9 cellular contexts compared by ENCODE assay signal in the genomic region with DNA sequence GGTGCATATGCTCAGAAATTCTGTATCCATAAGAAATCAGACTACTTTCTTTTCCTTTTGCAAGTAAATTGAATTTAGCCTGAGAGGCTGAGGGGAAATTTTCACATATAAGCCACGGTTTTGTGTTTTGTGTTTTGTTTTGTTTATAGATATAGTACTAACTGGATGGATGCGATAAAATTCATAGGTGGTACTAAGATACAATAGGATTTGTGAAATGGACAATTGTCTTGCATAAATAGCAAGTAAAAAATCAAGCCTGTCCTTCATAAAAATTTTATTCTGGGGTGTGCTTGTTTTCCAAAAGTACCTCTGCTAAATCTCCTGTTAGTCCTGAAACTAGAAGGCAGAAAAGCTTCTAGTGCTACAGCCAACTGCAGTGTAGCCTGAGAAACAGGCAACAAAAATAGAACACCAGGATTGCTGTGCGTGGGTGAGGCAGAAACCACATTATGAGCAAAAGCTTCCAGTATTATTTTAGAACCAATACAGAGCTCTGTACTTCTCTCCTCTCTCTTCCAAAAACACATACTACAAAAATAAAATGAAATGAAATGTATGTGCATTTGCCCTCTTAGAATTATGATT. TPM values are rescaled to one million over a fixed set of nuclear protein-coding genes. Genes with fewer than 3 reads are reported as not detected.
A peak's percentile ranks its signal among the peaks of the same experiment; 100 is the strongest.
DNase-seq lines count a peak whose midpoint lies in the region; ATAC-seq and TF ChIP-seq lines count a peak whose summit lies in the region.
"Had no signal": no experiment of that assay in that cellular context is flagged by ENCODE, and none has a peak within 500 bp of the region (broad histone marks: within the 10 kb centered on the region; RNA-seq: fewer than 3 reads in every experiment).

No MANE protein-coding gene starts in this region.

- H3K9ac ChIP-seq in GM23248 = peak overlapping the region; percentile 77

- H3K4me2 ChIP-seq in GM23248 (ENCODE audit: unreplicated experiment) = peak overlapping the region; percentile 91

- DNase-seq in GM12865 (ENCODE audit: low read depth) (peak; percentile 37), GM23248 (peak; percentile 88), NCI-H1092 treated with DMSO at 0.1 percent for 48 hours (lab: John Stamatoyannopoulos, UW) (peak; percentile 75), choroid plexus epithelial cell (ENCODE audit: low read depth) (peak; percentile 61), NCI-H748 treated with DMSO at 0.1 percent for 48 hours (lab: John Stamatoyannopoulos, UW) (no peak), NCI-H2227 (lab: John Stamatoyannopoulos, UW; ENCODE audit: unreplicated experiment) (no peak), NK-92 (lab: John Stamatoyannopoulos, UW; ENCODE audit: unreplicated experiment) (no peak)
- no peak for DNase-seq in natural killer cell treated with Interleukin-12 subunit alpha and Interleukin-12 subunit beta and Interleukin-15 and Interleukin-18, amount 100 ng/mL, for 72 hours (ENCODE audit: low spot score)

- no peaks in the 10 kb centered on the region for H3K79me2 ChIP-seq in GM23248 (ENCODE audit: insufficient read depth)

- peak overlapping the region; percentile 83 for H3K4me3 Mint-ChIP-seq in natural killer cell treated with Interleukin-12 subunit alpha and Interleukin-12 subunit beta and Interleukin-15 and Interleukin-18, amount 100 ng/mL, for 72 hours

- peak overlapping the region; percentile 76 for H2AFZ ChIP-seq in GM23248

- H3K27ac Mint-ChIP-seq in natural killer cell treated with Interleukin-12 subunit alpha and Interleukin-12 subunit beta and Interleukin-15 and Interleukin-18, amount 100 ng/mL, for 72 hours = peak overlapping the region; percentile 34 to 55

- H3K4me1 Mint-ChIP-seq in natural killer cell treated with Interleukin-12 subunit alpha and Interleukin-12 subunit beta and Interleukin-15 and Interleukin-18, amount 100 ng/mL, for 72 hours (ENCODE audit: low read depth in 2 of 2) = peaks cover 18 to 28% of the 10 kb centered on the region in 2 donors

- H3K36me3 Mint-ChIP-seq in natural killer cell treated with Interleukin-12 subunit alpha and Interleukin-12 subunit beta and Interleukin-15 and Interleukin-18, amount 100 ng/mL, for 72 hours = no peaks in the 10 kb centered on the region

- H3K4me3 ChIP-seq in GM12865 (ENCODE audit: low read depth, low read length) (peak overlapping the region; percentile 66), GM23248 (peak overlapping the region; percentile 54), choroid plexus epithelial cell (ENCODE audit: low read depth, low read length) (peak overlapping the region; percentile 48)

- H3K4me1 ChIP-seq in GM23248 (ENCODE audit: insufficient read depth) = peaks cover 18% of the 10 kb centered on the region

- no peaks in the 10 kb centered on the region for H3K27me3 Mint-ChIP-seq in natural killer cell treated with Interleukin-12 subunit alpha and Interleukin-12 subunit beta and Interleukin-15 and Interleukin-18, amount 100 ng/mL, for 72 hours

- no peaks in the 10 kb centered on the region for H3K27me3 ChIP-seq in GM23248 (replicated peaks; ENCODE audit: insufficient read depth)
- H3K27me3 ChIP-seq: pancreas had no signal

- peaks cover 19% of the 10 kb centered on the region for H3F3A ChIP-seq in GM23248 (ENCODE audit: insufficient read depth)

- in situ Hi-C loops in GM23248 (cut with MboI) = no loop called here

- H3K9me2 ChIP-seq in GM23248 (ENCODE audit: insufficient read depth) = no peaks in the 10 kb centered on the region

- TF ChIP-seq CTCF in GM12865 (IDR thresholded peaks at IDR 0.05; ENCODE audit: insufficient read depth, low read depth, low read length, missing control alignments) (no peak), choroid plexus epithelial cell (conservative IDR thresholded peaks at IDR 0.05; ENCODE audit: low read depth, low read length) (no peak)

- H3K9me3 Mint-ChIP-seq in natural killer cell treated with Interleukin-12 subunit alpha and Interleukin-12 subunit beta and Interleukin-15 and Interleukin-18, amount 100 ng/mL, for 72 hours = no peaks in the 10 kb centered on the region

- 19 to 32% methylated on average over 3 of the region's 3 CpGs for WGBS in GM23248 (ENCODE audit: low coverage in 1 of 2, low lambda C conversion rate in 2 of 2, missing lambda C conversion rate in 2 of 2), 2 experiments

- no peaks in the 10 kb centered on the region for H3K9me3 ChIP-seq in GM23248 (ENCODE audit: low read depth)
- H3K9me3 ChIP-seq: pancreas had no signal

- H3K27ac ChIP-seq in GM23248 = peak overlapping the region; percentile 89

- no peaks in the 10 kb centered on the region for H3K36me3 ChIP-seq in GM23248 (ENCODE audit: low read depth)
- H3K36me3 ChIP-seq: pancreas had no signal

- ATAC-seq in natural killer cell treated with Interleukin-12 subunit alpha and Interleukin-12 subunit beta and Interleukin-15 and Interleukin-18, amount 100 ng/mL, for 72 hours = no peak

- no peaks in the 10 kb centered on the region for H4K20me1 ChIP-seq in GM23248 (ENCODE audit: insufficient read depth)

RNA-seq across cellular contexts. Expression of a gene that starts 0.6 kb away (rescaled TPM):
- total RNA-seq in GM23248 (2014; rRNA removed; shearing (Covaris generic)) = 1.6 and 2.1 TPM in 2 replicates
- polyA plus RNA-seq in GM23248 (2016; fragmentation: Nextera tagmentation; extraction: Ambion mirVana) = 1.5 and 1.6 TPM in 2 replicates
- 10 to 100 TPM in 1 of 2 donors, 1 to 10 TPM in 1; 9.9 to 15.0 TPM for total RNA-seq in natural killer cell treated with Interleukin-12 subunit alpha and Interleukin-12 subunit beta and Interleukin-15 and Interleukin-18, amount 100 ng/mL, for 72 hours

Comparison
In these comparisons a context has a peak if more than half of its experiments do, and no peak if none do; other contexts are left out.
1. DNase-seq: peak in GM12865 (single experiment), GM23248 (single experiment), NCI-H1092 treated with DMSO at 0.1 percent for 48 hours (single experiment) and choroid plexus epithelial cell (single experiment); none in natural killer cell treated with Interleukin-12 subunit alpha and Interleukin-12 subunit beta and Interleukin-15 and Interleukin-18, amount 100 ng/mL, for 72 hours (single experiment), NCI-H748 treated with DMSO at 0.1 percent for 48 hours (single experiment), NCI-H2227 (single experiment) and NK-92 (single experiment).
2. Peak in every context shown above with its lines, with median percentiles within 50 percentile points of each other: H3K4me3 ChIP-seq.